1 cellular context compared by ENCODE assay signal in the genomic region with DNA sequence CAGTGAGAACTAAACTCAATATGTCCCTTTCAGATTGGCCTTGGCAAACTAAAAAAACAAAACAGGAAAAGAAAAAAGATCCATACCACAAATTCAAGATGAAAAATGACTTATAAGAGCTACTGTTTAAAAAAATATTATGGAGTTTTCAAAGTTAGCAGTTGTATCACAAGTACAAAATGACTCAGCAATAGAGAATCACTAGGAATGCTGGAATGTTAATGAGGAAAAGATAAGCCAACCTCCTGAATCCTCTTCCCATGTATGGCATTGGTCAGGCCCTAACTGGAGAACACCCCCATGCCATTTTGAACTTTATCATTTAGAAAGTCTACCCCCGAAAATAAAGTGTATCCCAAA.
TF ChIP-seq lines count a peak whose summit lies in the region.

No MANE protein-coding gene starts in this region.

TF ChIP-seq in GM23338, 12 proteins besides CTCF, POLR2A, EP300 and RAD21:
- TF ChIP-seq CREB1 (CRISPR knock-in tag; IDR thresholded peaks at IDR 0.05; ENCODE audit: low read depth) (no peak), JUNB (IDR thresholded peaks at IDR 0.05; ENCODE audit: unreplicated experiment) (no peak), EZH2phosphoT487 (IDR thresholded peaks at IDR 0.05; ENCODE audit: unreplicated experiment) (no peak), POLR2AphosphoS5 (IDR thresholded peaks at IDR 0.05; ENCODE audit: low read depth) (no peak), ZNF462 (CRISPR knock-in tag; IDR thresholded peaks at IDR 0.05) (no peak), EZH2 (IDR thresholded peaks at IDR 0.05; ENCODE audit: low read depth, unreplicated experiment) (no peak), STAT1 (IDR thresholded peaks at IDR 0.05; ENCODE audit: unreplicated experiment) (no peak)
- TF ChIP-seq, protein P1, sequence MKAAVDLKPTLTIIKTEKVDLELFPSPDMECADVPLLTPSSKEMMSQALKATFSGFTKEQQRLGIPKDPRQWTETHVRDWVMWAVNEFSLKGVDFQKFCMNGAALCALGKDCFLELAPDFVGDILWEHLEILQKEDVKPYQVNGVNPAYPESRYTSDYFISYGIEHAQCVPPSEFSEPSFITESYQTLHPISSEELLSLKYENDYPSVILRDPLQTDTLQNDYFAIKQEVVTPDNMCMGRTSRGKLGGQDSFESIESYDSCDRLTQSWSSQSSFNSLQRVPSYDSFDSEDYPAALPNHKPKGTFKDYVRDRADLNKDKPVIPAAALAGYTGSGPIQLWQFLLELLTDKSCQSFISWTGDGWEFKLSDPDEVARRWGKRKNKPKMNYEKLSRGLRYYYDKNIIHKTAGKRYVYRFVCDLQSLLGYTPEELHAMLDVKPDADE (IDR thresholded peaks at IDR 0.05), result no peak
